8 cellular contexts compared by ENCODE assay signal in the genomic region with DNA sequence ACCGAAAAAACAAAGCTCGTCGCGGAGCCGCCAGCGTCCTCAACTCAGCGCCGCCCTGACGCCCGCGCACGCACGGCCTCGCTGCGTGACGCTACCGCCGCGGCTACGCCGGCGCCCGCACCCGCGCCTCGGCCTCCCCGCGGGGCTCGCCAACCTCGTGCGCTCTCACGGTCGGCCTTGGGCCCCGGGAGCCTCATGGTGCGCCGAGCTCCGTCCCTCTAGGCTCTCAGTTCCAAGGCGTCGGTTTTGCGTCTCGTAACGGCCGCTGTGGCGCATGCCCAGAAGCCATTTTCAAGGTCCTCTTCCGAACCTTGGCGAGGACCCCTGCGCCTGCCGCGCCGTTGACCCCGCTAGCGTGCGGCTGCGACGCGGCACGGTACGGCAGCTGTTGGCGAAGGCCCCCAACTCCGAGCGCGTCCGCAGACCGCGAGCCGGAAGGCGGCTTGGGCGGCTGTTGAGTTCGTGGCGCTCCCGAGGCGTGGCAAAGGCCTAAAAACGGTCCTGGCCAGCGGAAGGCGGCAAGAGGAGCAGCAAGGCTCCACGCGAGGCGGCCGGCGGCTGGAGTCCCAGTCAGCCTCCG. TPM values are rescaled to one million over a fixed set of nuclear protein-coding genes. Genes with fewer than 3 reads are reported as not detected.
DNase-seq lines count a peak whose midpoint lies in the region; ATAC-seq and TF ChIP-seq lines count a peak whose summit lies in the region.

A gene (minus strand): TSS at position 64 of the 580 bp plus-strand sequence. CDS start 1,209 bp downstream, outside the sequence.

- peak; percentile 79 for ATAC-seq in HG02840 (IDR thresholded peaks at IDR 0.05; ENCODE audit: low FRiP score, unreplicated experiment)
- ATAC-seq in naive B cell (ENCODE audit: low read depth in 2 of 2): peak; percentile 84

- peaks cover 5 to 14% (median 8%) of the 10 kb centered on the region in 4 donors for H3K4me1 ChIP-seq in esophagus muscularis mucosa

- H3K36me3 Mint-ChIP-seq in naive B cell: no peaks in the 10 kb centered on the region

- H3K27ac Mint-ChIP-seq in naive B cell: peak within 1 kb of the TSS; percentile 91 to 99 (median 96)

- peak within 1 kb of the TSS; percentile 66 to 81 (median 68) for H3K4me3 ChIP-seq in esophagus muscularis mucosa

- H3K4me1 Mint-ChIP-seq in naive B cell: peaks cover 0 to 20% (median 4%) of the 10 kb centered on the region in 3 donors

- no peaks in the 10 kb centered on the region for H3K36me3 ChIP-seq in esophagus muscularis mucosa

- no peaks in the 10 kb centered on the region for H3K27me3 ChIP-seq in esophagus muscularis mucosa

- peak within 1 kb of the TSS; percentile 72 to 92 (median 88) for H3K4me3 Mint-ChIP-seq in naive B cell

- TF ChIP-seq POLR2A in esophagus muscularis mucosa (IDR thresholded peaks at IDR 0.05; ENCODE audit: low read depth): no peak

- H3K27me3 Mint-ChIP-seq in naive B cell: no peaks in the 10 kb centered on the region

- TF ChIP-seq CTCF in GM13976 (IDR thresholded peaks at IDR 0.05; ENCODE audit: borderline replicate concordance, control extremely low read depth, extremely low read depth, insufficient read depth, missing control alignments) (no peak), esophagus muscularis mucosa (IDR thresholded peaks at IDR 0.05) (no peak)

- no peak for TF ChIP-seq EP300 in esophagus muscularis mucosa (IDR thresholded peaks at IDR 0.05)

- no peaks in the 10 kb centered on the region for H3K9me3 ChIP-seq in esophagus muscularis mucosa

- 4% methylated on average over 35 of the region's 81 CpGs for WGBS in esophagus muscularis mucosa

- in situ Hi-C loops in GM13976 (cut with MboI; ENCODE audit: low sequenced_read_pairs, unreplicated experiment): no loop called here

- intact Hi-C loops in esophagus muscularis mucosa (cut with DNase I): no loop called here

- DNase-seq in GM13976 (ENCODE audit: low spot score) (peak; percentile 83), NCI-H2171 (lab: John Stamatoyannopoulos, UW) (peak; percentile 81), activated T-cell treated with anti-CD3 and anti-CD28 coated beads for 24 hours (ENCODE audit: low read depth) (peak; percentile 66), esophagus muscularis mucosa (ENCODE audit: extremely low spot score) (peak; percentile 94), naive B cell (peak; percentile 87), SHP77 treated with DMSO at 0.1 percent for 48 hours (lab: John Stamatoyannopoulos, UW) (no peak)
- DNase-seq in stimulated activated CD8-positive, alpha-beta memory T cell treated with anti-CD3 and anti-CD28 coated beads, Interleukin-7, amount 100 ng/mL, for 48 hours (ENCODE audit: extremely low read depth in 1 of 2, low read depth in 1 of 2): peak; percentile 63 to 64

- peaks cover 0 to 2% (median 0%) of the 10 kb centered on the region in 7 donors for H3K9me3 Mint-ChIP-seq in naive B cell

- H3K27ac ChIP-seq in esophagus muscularis mucosa (replicated peaks in 1 of 4): peak within 1 kb of the TSS; percentile 84 to 91 (median 90)

RNA-seq across cellular contexts. Expression of the gene that starts here (rescaled TPM):
- 1 to 10 TPM in 3 of 4 donors, under 1 TPM in 1; 0.83 to 3.8 (median 2.3) TPM for total RNA-seq in esophagus muscularis mucosa
- 10 to 100 TPM in 3 of 6 donors, 1 to 10 TPM in 3; 3.2 to 14.6 (median 9.1) TPM for polyA plus RNA-seq in naive B cell (ENCODE audit: low read depth in 6 of 6)
